Comparison of ENCODE assay signal across 38 cellular contexts in the genomic region with DNA sequence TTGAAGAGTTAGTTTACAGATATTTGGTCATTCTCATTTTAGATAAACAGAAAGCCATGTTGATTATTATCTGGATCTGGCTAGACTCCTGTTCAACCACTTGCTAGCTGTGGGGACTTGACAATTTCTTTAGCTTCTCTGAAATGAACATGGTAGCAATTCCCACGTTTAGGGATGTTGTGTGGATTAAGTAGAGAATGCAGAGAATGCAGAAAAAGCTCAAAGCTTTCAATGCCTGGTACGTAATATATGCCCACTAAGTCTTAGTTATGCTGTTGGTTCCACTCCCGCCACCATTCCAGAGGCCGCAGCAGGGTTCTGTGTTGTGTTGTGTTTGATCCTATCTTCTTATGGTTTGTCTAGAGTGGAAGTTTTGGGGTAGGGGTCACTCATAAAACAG.
"Had no signal": no experiment of that assay in that cellular context is flagged by ENCODE, and none has a peak within 500 bp of the region (broad histone marks: within the 10 kb centered on the region; RNA-seq: fewer than 3 reads in every experiment).

No MANE protein-coding gene starts in this region.

- DNase-seq: activated CD4-positive, alpha-beta memory T cell treated with anti-CD3 and anti-CD28 coated beads, Interleukin-2, amount 10 ng/mL, durations not matched to agents 7 days and 5 days; activated CD4-positive, alpha-beta T cell treated with anti-CD3 and anti-CD28 coated beads for 1 hour; activated CD4-positive, alpha-beta T cell treated with anti-CD3 and anti-CD28 coated beads for 48 hours; activated CD4-positive, CD25-positive, alpha-beta regulatory T cell; activated CD8-positive, alpha-beta memory T cell treated with anti-CD3 and anti-CD28 coated beads for 24 hours; activated CD8-positive, alpha-beta memory T cell treated with anti-CD3 and anti-CD28 coated beads, Interleukin-2, amount 10 ng/mL, durations not matched to agents 7 days and 5 days; activated CD8-positive, alpha-beta memory T cell treated with anti-CD3 and anti-CD28 coated beads, Interleukin-2, amount 50 U/mL, for 48 hours; activated effector memory CD4-positive, alpha-beta T cell treated with anti-CD3 and anti-CD28 coated beads, Interleukin-2, amount 50 U/mL, for 16 hours; activated naive CD4-positive, alpha-beta T cell; activated naive CD4-positive, alpha-beta T cell treated with anti-CD3 and anti-CD28 coated beads, Interleukin-2, amount 50 U/mL, for 16 hours; activated naive CD8-positive, alpha-beta T cell treated with anti-CD3 and anti-CD28 coated beads for 36 hours; activated T-cell treated with anti-CD3 and anti-CD28 coated beads, Interleukin-2, amount 50 U/mL, for 72 hours; amygdala; Kasumi-1; KG1; MG63; NCI-H1048; NCI-H1105 treated with DMSO at 0.1 percent for 48 hours; NCI-H1436; NCI-H1694; NCI-H1930; NCI-H2081 treated with DMSO at 0.1 percent for 48 hours; NCI-H226; NCI-H526; NCI-H748 treated with DMSO at 0.1 percent for 48 hours; NK-92 treated with Interleukin-12 subunit alpha and Interleukin-12 subunit beta, amount 100 ng/mL, for 24 hours; PC-3; Peyer's patch; RPMI8226; SIG-M5; SW 1271; T-helper 1 cell; T-helper 2 cell; T-helper 9 cell; WERI-Rb-1 had no signal

- H3K27ac ChIP-seq: ascending aorta, cardiac muscle cell, Peyer's patch, WERI-Rb-1 had no signal

- H3K4me3 ChIP-seq: ascending aorta, cardiac muscle cell, MG63, Peyer's patch had no signal

- H3K9me3 ChIP-seq: ascending aorta, MG63, Peyer's patch had no signal

- H3K36me3 ChIP-seq: ascending aorta, cardiac muscle cell, MG63, Peyer's patch, WERI-Rb-1 had no signal

- H3K27me3 ChIP-seq: ascending aorta, cardiac muscle cell, MG63, Peyer's patch had no signal

- H3K4me1 ChIP-seq: ascending aorta had no signal

- ATAC-seq: activated CD8-positive, alpha-beta memory T cell treated with anti-CD3 and anti-CD28 coated beads, Interleukin-2, amount 10 ng/mL, durations not matched to agents 7 days and 5 days; activated T-cell treated with anti-CD3 and anti-CD28 coated beads, Interleukin-2, amount 50 U/mL, for 72 hours; activated T-helper 17 cell treated with anti-CD3 and anti-CD28 coated beads, Interleukin-2, amount 50 U/mL, for 72 hours; PC-3 had no signal
